8 cellular contexts compared by ENCODE assay signal in genomic region chr5:99032234-99033013, GRCh38.
A peak's percentile ranks its signal among the peaks of the same experiment; 100 is the strongest.
DNase-seq lines count a peak whose midpoint lies in the region; ATAC-seq and TF ChIP-seq lines count a peak whose summit lies in the region.

No MANE protein-coding gene starts in this region.

- peak overlapping the region; percentile 70 to 95 (median 83) for H3K4me2 ChIP-seq in BLaER1 treated with 17β-estradiol and CSF1 and Interleukin-3, amounts not matched to agents 10 nM and 100 nM

- H3K9ac ChIP-seq in BLaER1 treated with 17β-estradiol and CSF1 and Interleukin-3, amounts not matched to agents 10 nM and 100 nM = peak overlapping the region in 10 of 11 experiments; percentile 45 to 80 (median 70); a peak in 18 of 22 replicates

- DNase-seq in NCI-H524 (lab: John Stamatoyannopoulos, UW) (peak; percentile 26 to 55), globus pallidus (ENCODE audit: low spot score) (peak; percentile 80), omental fat pad (ENCODE audit: low spot score) (no peak)
- peak in 1 of 2 donors; percentile 22 for DNase-seq in activated naive CD4-positive, alpha-beta T cell treated with anti-CD3 and anti-CD28 coated beads, Interleukin-2, amount 50 U/mL, for 72 hours (ENCODE audit: low spot score in 2 of 2)

- peak overlapping the region in 10 of 11 experiments; percentile 46 to 82 (median 76); a peak in 21 of 22 replicates for H3K27ac ChIP-seq in BLaER1 treated with 17β-estradiol and CSF1 and Interleukin-3, amounts not matched to agents 10 nM and 100 nM

- ATAC-seq in GM18519 (IDR thresholded peaks at IDR 0.05; ENCODE audit: low FRiP score, unreplicated experiment) (peak; percentile 23), HG03095 (IDR thresholded peaks at IDR 0.05; ENCODE audit: unreplicated experiment) (peak; percentile 34), omental fat pad (ENCODE audit: low FRiP score) (peak; percentile 91), GM19328 (IDR thresholded peaks at IDR 0.05; ENCODE audit: unreplicated experiment) (no peak)
- ATAC-seq in activated naive CD4-positive, alpha-beta T cell treated with anti-CD3 and anti-CD28 coated beads, Interleukin-2, amount 50 U/mL, for 72 hours = peak; percentile 19 to 64

- H3K27me3 ChIP-seq in BLaER1 treated with 17β-estradiol and CSF1 and Interleukin-3, amounts not matched to agents 10 nM and 100 nM = no peaks in the 10 kb centered on the region

- H3K9me3 ChIP-seq in BLaER1 treated with 17β-estradiol and CSF1 and Interleukin-3, amounts not matched to agents 10 nM and 100 nM (replicated peaks in 1 of 11) = no peaks in the 10 kb centered on the region; a peak in 1 of 22 replicates

- peak overlapping the region; percentile 13 to 60 (median 52); a peak in 18 of 20 replicates for H3K4me3 ChIP-seq in BLaER1 treated with 17β-estradiol and CSF1 and Interleukin-3, amounts not matched to agents 10 nM and 100 nM

- TF ChIP-seq CTCF in omental fat pad (IDR thresholded peaks at IDR 0.05) = peak in 1 of 3 donors; percentile 5

- no peaks in the 10 kb centered on the region for H3K9me3 Mint-ChIP-seq in activated naive CD4-positive, alpha-beta T cell treated with anti-CD3 and anti-CD28 coated beads, Interleukin-2, amount 50 U/mL, for 72 hours

- peaks cover 62 to 77% (median 68%) of the 10 kb centered on the region in 10 experiments for H3K4me1 ChIP-seq in BLaER1 treated with 17β-estradiol and CSF1 and Interleukin-3, amounts not matched to agents 10 nM and 100 nM

- H3K36me3 Mint-ChIP-seq in activated naive CD4-positive, alpha-beta T cell treated with anti-CD3 and anti-CD28 coated beads, Interleukin-2, amount 50 U/mL, for 72 hours = peaks cover 0 to 11% of the 10 kb centered on the region in 2 donors

- H3K36me3 ChIP-seq in BLaER1 treated with 17β-estradiol and CSF1 and Interleukin-3, amounts not matched to agents 10 nM and 100 nM = no peaks in the 10 kb centered on the region

- H4K20me1 ChIP-seq in BLaER1 treated with 17β-estradiol and CSF1 and Interleukin-3, amounts not matched to agents 10 nM and 100 nM = no peaks in the 10 kb centered on the region

- H3K27ac Mint-ChIP-seq in activated naive CD4-positive, alpha-beta T cell treated with anti-CD3 and anti-CD28 coated beads, Interleukin-2, amount 50 U/mL, for 72 hours = peak overlapping the region; percentile 0 to 91
